In genomic region chr2:188142088-188142487, GRCh38 we compare ENCODE assay signal across 25 cellular contexts.
"Had no signal": no experiment of that assay in that cellular context is flagged by ENCODE, and none has a peak within 500 bp of the region (broad histone marks: within the 10 kb centered on the region; RNA-seq: fewer than 3 reads in every experiment).

No MANE protein-coding gene starts in this region.

- H3K36me3 ChIP-seq: left ventricle myocardium inferior, right atrium auricular region, suprapubic skin, tibial artery had no signal

- H3K27ac ChIP-seq: coronary artery, dorsolateral prefrontal cortex, left ventricle myocardium inferior, right atrium auricular region, suprapubic skin, tibial artery, VCaP had no signal

- H3K27me3 ChIP-seq: dorsolateral prefrontal cortex, right atrium auricular region, suprapubic skin, tibial artery had no signal

- DNase-seq: activated CD4-positive, alpha-beta T cell treated with anti-CD3 and anti-CD28 coated beads for 4 hours; activated CD4-positive, alpha-beta T cell treated with anti-CD3 and anti-CD28 coated beads, Interleukin-2, amount 50 U/mL, for 48 hours; activated CD8-positive, alpha-beta memory T cell treated with anti-CD3 and anti-CD28 coated beads, Interleukin-2, amount 50 U/mL, for 4 hours; activated effector memory CD4-positive, alpha-beta T cell treated with anti-CD3 and anti-CD28 coated beads, Interleukin-2, amount 50 U/mL, for 16 hours; activated naive CD4-positive, alpha-beta T cell treated with anti-CD3 and anti-CD28 coated beads for 36 hours; activated naive CD8-positive, alpha-beta T cell treated with anti-CD3 and anti-CD28 coated beads for 36 hours; activated T-cell treated with anti-CD3 and anti-CD28 coated beads, Interleukin-2, amount 50 U/mL, for 1 hour; cerebellar nuclear complex; dorsolateral prefrontal cortex; effector memory CD4-positive, alpha-beta T cell; left ventricle myocardium inferior; naive B cell; nucleus accumbens; stimulated activated CD4-positive, alpha-beta T cell treated with anti-CD3 and anti-CD28 coated beads, Interleukin-15, amount 100 ng/mL, for 24 hours; stimulated activated CD4-positive, alpha-beta T cell treated with anti-CD3 and anti-CD28 coated beads, Interleukin-2, amount 100 ng/mL, for 24 hours; stimulated activated naive B cell treated with anti-CD40 and anti-IgM and Interleukin-4, amounts not matched to agents 10 μg/mL and 1 μg/mL and 100 μg/mL, for 72 hours; SW 1271; T-helper 9 cell; tibial artery had no signal

- H3K4me3 ChIP-seq: coronary artery, dorsolateral prefrontal cortex, left ventricle myocardium inferior, lung, right atrium auricular region, suprapubic skin, tibial artery had no signal

- H3K4me1 ChIP-seq: left ventricle myocardium inferior, right atrium auricular region, suprapubic skin had no signal

- H3K9me3 ChIP-seq: left ventricle myocardium inferior, right atrium auricular region, suprapubic skin, tibial artery had no signal

- ATAC-seq: esophagus mucosa; stimulated activated naive B cell treated with anti-CD40 and anti-IgM and Interleukin-4, amounts not matched to agents 10 μg/mL and 1 μg/mL and 100 μg/mL, for 72 hours had no signal
